Comparison of ENCODE assay signal across 8 cellular contexts in genomic region chr6:21588812-21589811, GRCh38. TPM values are rescaled to one million over a fixed set of nuclear protein-coding genes. Genes with fewer than 3 reads are reported as not detected.
DNase-seq lines count a peak whose midpoint lies in the region; ATAC-seq and TF ChIP-seq lines count a peak whose summit lies in the region.

No MANE protein-coding gene starts in this region.

- ATAC-seq in HG02623 (IDR thresholded peaks at IDR 0.05; ENCODE audit: unreplicated experiment) = peak; percentile 24

- under 1% methylated on average over 42 of the region's 42 CpGs for WGBS in urinary bladder

- intact Hi-C loops in cardiac septum (cut with DNase I) = loop anchor here (5.0 to 10.0 kb wide), 4 partner anchors 257 to 1022 kb away; no protein-coding TSS in a partner anchor

- no peaks in the 10 kb centered on the region for H3K36me3 ChIP-seq in urinary bladder (ENCODE audit: insufficient read depth)

- peak overlapping the region; percentile 39 for H3K4me3 ChIP-seq in urinary bladder (ENCODE audit: low read depth, low read length)

- no peaks in the 10 kb centered on the region for H3K4me1 ChIP-seq in urinary bladder (ENCODE audit: insufficient read depth)

- DNase-seq in NCI-H1105 (lab: John Stamatoyannopoulos, UW) = peak; percentile 95
- DNase-seq in SKM-1 treated with dmso at 0.1 percent for 144 hours (lab: John Stamatoyannopoulos, UW; ENCODE audit: unreplicated experiment) = peak; percentile 78
- DNase-seq in activated naive CD8-positive, alpha-beta T cell treated with anti-CD3 and anti-CD28 coated beads, Interleukin-2, amount 50 U/mL, for 16 hours (ENCODE audit: low read depth, low spot score) = peak; percentile 59
- peak; percentile 94 for DNase-seq in cardiac septum (ENCODE audit: low spot score)
- DNase-seq in pons (ENCODE audit: low spot score) = peak; percentile 72

- peak; percentile 92 for TF ChIP-seq CTCF in GM12874 (IDR thresholded peaks at IDR 0.05; ENCODE audit: insufficient read depth, low read depth, low read length)

- peak overlapping the region; percentile 79 for H3K27ac ChIP-seq in urinary bladder (ENCODE audit: low read depth)

RNA-seq across cellular contexts. Expression of gene SOX4, which starts 4.4 kb away (rescaled TPM):
- total RNA-seq in cardiac septum = 9.8 TPM
- total RNA-seq in urinary bladder = 71.0 TPM
- 6.3 TPM for polyA plus RNA-seq in urinary bladder

Comparison
In these comparisons a context has a peak if more than half of its experiments do, and no peak if none do; other contexts are left out.
1. Peak in every context shown above with its lines: DNase-seq, ATAC-seq, H3K4me3 ChIP-seq and H3K27ac ChIP-seq.